Comparison of ENCODE assay signal across 8 cellular contexts in the genomic region with DNA sequence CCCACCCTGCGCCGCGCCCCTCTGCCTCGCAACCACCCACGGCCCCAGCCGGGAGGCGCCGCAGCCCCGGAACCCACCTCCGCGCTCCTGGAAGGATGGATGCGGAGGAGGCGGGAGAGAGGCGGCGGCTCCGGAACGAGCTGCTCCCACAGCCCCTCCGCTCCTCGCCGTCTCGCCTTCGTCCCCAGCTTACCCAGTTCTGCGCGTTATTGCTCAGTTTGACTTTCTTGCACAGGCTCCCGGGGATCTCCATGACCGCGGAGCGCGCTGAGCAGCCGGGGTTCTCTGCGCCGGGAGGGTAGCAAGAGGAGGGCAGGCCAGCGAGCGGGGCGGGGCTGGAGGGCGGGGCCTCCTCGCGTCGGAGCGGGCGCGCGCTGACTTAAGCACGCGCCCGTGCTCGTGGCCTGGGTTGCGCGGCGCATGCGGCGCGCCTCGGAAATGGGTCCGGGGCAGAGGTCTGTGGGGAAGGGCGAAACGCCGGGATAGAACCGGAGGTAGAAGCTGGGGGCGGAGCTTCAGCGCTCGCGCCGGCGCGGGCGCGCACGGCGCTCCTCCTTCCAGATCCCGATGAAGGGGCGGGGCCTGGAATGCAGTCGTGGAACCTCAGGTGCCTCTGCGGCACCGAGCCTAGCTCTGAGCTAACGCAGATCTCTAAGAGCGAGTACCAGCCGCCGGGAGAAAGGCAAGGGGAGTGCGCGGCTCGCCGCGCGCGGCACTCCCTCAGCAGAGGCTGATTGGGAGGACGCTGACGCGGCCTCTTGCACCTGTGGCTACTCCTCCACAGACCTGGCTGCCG.
DNase-seq lines count a peak whose midpoint lies in the region; ATAC-seq and TF ChIP-seq lines count a peak whose summit lies in the region.

A gene (minus strand): TSS at position 308 of the 796 bp plus-strand sequence. CDS start 55 bp downstream, at position 253.

- H3K4me1 Mint-ChIP-seq in activated naive CD4-positive, alpha-beta T cell treated with anti-CD3 and anti-CD28 coated beads, Interleukin-2, amount 50 U/mL, for 24 hours, result peaks cover 31% of the 10 kb centered on the region

- peak; percentile 80 for ATAC-seq in HG02623 (IDR thresholded peaks at IDR 0.05; ENCODE audit: unreplicated experiment)
- peak; percentile 93 for ATAC-seq in SK-N-SH treated with all-trans-retinoic acid at 6 μM for 48 hours

- no peaks in the 10 kb centered on the region for H3K27me3 Mint-ChIP-seq in activated naive CD4-positive, alpha-beta T cell treated with anti-CD3 and anti-CD28 coated beads, Interleukin-2, amount 50 U/mL, for 24 hours

- DNase-seq in GM10266 (ENCODE audit: extremely low spot score) (peak; percentile 90), NCI-H1092 treated with DMSO at 0.1 percent for 48 hours (lab: John Stamatoyannopoulos, UW) (peak; percentile 97), globus pallidus (ENCODE audit: low spot score) (peak; percentile 97), nucleus accumbens (lab: John Stamatoyannopoulos, UW) (peak; percentile 51 to 98 (median 94)), superior temporal gyrus (ENCODE audit: extremely low spot score) (peak; percentile 97)

- peak within 1 kb of the TSS; percentile 96 for H3K27ac Mint-ChIP-seq in activated naive CD4-positive, alpha-beta T cell treated with anti-CD3 and anti-CD28 coated beads, Interleukin-2, amount 50 U/mL, for 24 hours

- H3K36me3 Mint-ChIP-seq in activated naive CD4-positive, alpha-beta T cell treated with anti-CD3 and anti-CD28 coated beads, Interleukin-2, amount 50 U/mL, for 24 hours, result no peaks in the 10 kb centered on the region

- H3K4me3 Mint-ChIP-seq in activated naive CD4-positive, alpha-beta T cell treated with anti-CD3 and anti-CD28 coated beads, Interleukin-2, amount 50 U/mL, for 24 hours, result peak within 1 kb of the TSS; percentile 96

- no peak for TF ChIP-seq CTCF in GM10266 (IDR thresholded peaks at IDR 0.05; ENCODE audit: control insufficient read depth, insufficient read depth, low read depth, missing control alignments)

- H3K9me3 Mint-ChIP-seq in activated naive CD4-positive, alpha-beta T cell treated with anti-CD3 and anti-CD28 coated beads, Interleukin-2, amount 50 U/mL, for 24 hours, result no peaks in the 10 kb centered on the region

TF ChIP-seq in SK-N-SH treated with all-trans-retinoic acid at 6 μM for 48 hours, 23 proteins besides CTCF, POLR2A, EP300 and RAD21:
- TF ChIP-seq BACH2 (CRISPR knock-in tag; IDR thresholded peaks at IDR 0.05; ENCODE audit: borderline replicate concordance), result no peak
- no peak for TF ChIP-seq ESRRG (CRISPR knock-in tag; IDR thresholded peaks at IDR 0.05)
- TF ChIP-seq ZFP30 (CRISPR knock-in tag; IDR thresholded peaks at IDR 0.05), result no peak
- peak; percentile 16; the same call in 1 of the 2 replicates for TF ChIP-seq ZFP3 (CRISPR knock-in tag; IDR thresholded peaks at IDR 0.05)
- TF ChIP-seq TCF4 (CRISPR knock-in tag; IDR thresholded peaks at IDR 0.05; ENCODE audit: borderline replicate concordance), result 0 out of 2 replicates have a peak, but pooled peaks have one; percentile 19
- TF ChIP-seq PPARA (CRISPR knock-in tag; IDR thresholded peaks at IDR 0.05; ENCODE audit: borderline replicate concordance), result no peak
- TF ChIP-seq, protein P1, sequence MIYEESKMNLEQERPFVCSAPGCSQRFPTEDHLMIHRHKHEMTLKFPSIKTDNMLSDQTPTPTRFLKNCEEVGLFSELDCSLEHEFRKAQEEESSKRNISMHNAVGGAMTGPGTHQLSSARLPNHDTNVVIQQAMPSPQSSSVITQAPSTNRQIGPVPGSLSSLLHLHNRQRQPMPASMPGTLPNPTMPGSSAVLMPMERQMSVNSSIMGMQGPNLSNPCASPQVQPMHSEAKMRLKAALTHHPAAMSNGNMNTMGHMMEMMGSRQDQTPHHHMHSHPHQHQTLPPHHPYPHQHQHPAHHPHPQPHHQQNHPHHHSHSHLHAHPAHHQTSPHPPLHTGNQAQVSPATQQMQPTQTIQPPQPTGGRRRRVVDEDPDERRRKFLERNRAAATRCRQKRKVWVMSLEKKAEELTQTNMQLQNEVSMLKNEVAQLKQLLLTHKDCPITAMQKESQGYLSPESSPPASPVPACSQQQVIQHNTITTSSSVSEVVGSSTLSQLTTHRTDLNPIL (CRISPR knock-in tag; IDR thresholded peaks at IDR 0.05; ENCODE audit: low read depth), result no peak
- TF ChIP-seq ZNF8 (CRISPR knock-in tag; IDR thresholded peaks at IDR 0.05), result no peak
- TF ChIP-seq, protein P2, sequence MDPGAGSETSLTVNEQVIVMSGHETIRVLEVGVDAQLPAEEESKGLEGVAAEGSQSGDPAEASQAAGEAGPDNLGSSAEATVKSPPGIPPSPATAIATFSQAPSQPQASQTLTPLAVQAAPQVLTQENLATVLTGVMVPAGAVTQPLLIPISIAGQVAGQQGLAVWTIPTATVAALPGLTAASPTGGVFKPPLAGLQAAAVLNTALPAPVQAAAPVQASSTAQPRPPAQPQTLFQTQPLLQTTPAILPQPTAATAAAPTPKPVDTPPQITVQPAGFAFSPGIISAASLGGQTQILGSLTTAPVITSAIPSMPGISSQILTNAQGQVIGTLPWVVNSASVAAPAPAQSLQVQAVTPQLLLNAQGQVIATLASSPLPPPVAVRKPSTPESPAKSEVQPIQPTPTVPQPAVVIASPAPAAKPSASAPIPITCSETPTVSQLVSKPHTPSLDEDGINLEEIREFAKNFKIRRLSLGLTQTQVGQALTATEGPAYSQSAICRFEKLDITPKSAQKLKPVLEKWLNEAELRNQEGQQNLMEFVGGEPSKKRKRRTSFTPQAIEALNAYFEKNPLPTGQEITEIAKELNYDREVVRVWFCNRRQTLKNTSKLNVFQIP (CRISPR knock-in tag; IDR thresholded peaks at IDR 0.05; ENCODE audit: borderline replicate concordance, low read depth), result no peak
- no peak for TF ChIP-seq CSDC2 (CRISPR knock-in tag; IDR thresholded peaks at IDR 0.05)
- peak; percentile 79 for TF ChIP-seq ZNF70 (CRISPR knock-in tag; IDR thresholded peaks at IDR 0.05)
- no peak for TF ChIP-seq GLIS3 (CRISPR knock-in tag; IDR thresholded peaks at IDR 0.05)
- peak; percentile 52; the same call in 1 of the 2 replicates for TF ChIP-seq ZC3H10 (CRISPR knock-in tag; IDR thresholded peaks at IDR 0.05)
- no peak for TF ChIP-seq RARB (CRISPR knock-in tag; IDR thresholded peaks at IDR 0.05)
- TF ChIP-seq, protein P3, sequence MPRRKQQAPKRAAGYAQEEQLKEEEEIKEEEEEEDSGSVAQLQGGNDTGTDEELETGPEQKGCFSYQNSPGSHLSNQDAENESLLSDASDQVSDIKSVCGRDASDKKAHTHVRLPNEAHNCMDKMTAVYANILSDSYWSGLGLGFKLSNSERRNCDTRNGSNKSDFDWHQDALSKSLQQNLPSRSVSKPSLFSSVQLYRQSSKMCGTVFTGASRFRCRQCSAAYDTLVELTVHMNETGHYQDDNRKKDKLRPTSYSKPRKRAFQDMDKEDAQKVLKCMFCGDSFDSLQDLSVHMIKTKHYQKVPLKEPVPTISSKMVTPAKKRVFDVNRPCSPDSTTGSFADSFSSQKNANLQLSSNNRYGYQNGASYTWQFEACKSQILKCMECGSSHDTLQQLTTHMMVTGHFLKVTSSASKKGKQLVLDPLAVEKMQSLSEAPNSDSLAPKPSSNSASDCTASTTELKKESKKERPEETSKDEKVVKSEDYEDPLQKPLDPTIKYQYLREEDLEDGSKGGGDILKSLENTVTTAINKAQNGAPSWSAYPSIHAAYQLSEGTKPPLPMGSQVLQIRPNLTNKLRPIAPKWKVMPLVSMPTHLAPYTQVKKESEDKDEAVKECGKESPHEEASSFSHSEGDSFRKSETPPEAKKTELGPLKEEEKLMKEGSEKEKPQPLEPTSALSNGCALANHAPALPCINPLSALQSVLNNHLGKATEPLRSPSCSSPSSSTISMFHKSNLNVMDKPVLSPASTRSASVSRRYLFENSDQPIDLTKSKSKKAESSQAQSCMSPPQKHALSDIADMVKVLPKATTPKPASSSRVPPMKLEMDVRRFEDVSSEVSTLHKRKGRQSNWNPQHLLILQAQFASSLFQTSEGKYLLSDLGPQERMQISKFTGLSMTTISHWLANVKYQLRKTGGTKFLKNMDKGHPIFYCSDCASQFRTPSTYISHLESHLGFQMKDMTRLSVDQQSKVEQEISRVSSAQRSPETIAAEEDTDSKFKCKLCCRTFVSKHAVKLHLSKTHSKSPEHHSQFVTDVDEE (CRISPR knock-in tag; IDR thresholded peaks at IDR 0.05), result peak; percentile 42; the same call in 1 of the 2 replicates
- peak; percentile 69; the same call in 1 of the 2 replicates for TF ChIP-seq SNAI2 (CRISPR knock-in tag; IDR thresholded peaks at IDR 0.05)
- TF ChIP-seq TOX (CRISPR knock-in tag; IDR thresholded peaks at IDR 0.05; ENCODE audit: borderline replicate concordance), result no peak

Comparison
In these comparisons a context has a peak if more than half of its experiments do, and no peak if none do; other contexts are left out.
1. Peak in every context shown above with its lines: DNase-seq and ATAC-seq.